17 cellular contexts compared by ENCODE assay signal in the genomic region with DNA sequence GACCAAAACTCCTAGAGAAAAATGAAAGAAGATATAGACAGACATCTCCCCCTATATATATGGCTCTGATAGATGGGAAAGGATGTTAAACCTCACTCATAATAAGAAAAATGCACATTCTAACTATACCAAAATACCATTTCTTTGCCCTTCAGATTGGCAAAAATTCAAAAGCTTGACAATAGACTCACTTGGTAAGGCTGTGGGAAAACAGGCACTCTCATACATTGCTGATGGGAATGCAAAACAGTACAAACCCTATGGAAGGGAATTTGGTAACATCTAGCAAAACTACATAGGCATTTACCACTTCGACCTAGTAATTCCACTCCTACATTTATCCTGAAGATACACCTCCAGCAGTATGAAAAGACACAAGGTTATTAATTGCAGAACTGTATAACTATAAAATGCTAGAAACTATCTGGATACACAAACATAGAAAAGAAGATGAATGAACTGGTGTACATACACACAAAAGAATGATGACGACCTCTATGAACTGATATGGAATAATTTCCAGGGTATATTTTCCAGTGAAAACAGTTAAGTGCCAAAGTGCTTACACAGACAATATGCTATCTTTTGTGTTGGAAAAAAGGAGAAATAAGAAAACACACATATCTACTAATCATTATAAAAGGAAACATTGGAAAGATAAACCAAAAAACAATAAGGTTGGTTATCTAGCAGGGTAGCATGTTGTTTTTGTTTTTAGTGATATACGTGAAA.
"Had no signal": no experiment of that assay in that cellular context is flagged by ENCODE, and none has a peak within 500 bp of the region (broad histone marks: within the 10 kb centered on the region; RNA-seq: fewer than 3 reads in every experiment).

No MANE protein-coding gene starts in this region.

- H3K36me3 ChIP-seq: cardiac muscle cell, esophagus muscularis mucosa, left lung, tibial artery had no signal

- H3K27ac ChIP-seq: cardiac muscle cell, esophagus muscularis mucosa, left lung, tibial artery had no signal

- H3K27me3 ChIP-seq: cardiac muscle cell, esophagus muscularis mucosa, left lung, tibial artery had no signal

- DNase-seq: activated CD4-positive, alpha-beta T cell treated with anti-CD3 and anti-CD28 coated beads for 36 hours; activated CD4-positive, alpha-beta T cell treated with anti-CD3 and anti-CD28 coated beads, Interleukin-2, amount 50 U/mL, for 48 hours; activated naive CD4-positive, alpha-beta T cell treated with Interleukin-2 at 50 U/mL for 16 hours; activated naive CD8-positive, alpha-beta T cell treated with anti-CD3 and anti-CD28 coated beads, Interleukin-2, amount 10 ng/mL, durations not matched to agents 7 days and 5 days; activated T-cell treated with anti-CD3 and anti-CD28 coated beads, Interleukin-2, amount 50 U/mL, for 48 hours; amniotic stem cell; effector memory CD4-positive, alpha-beta T cell; kidney glomerular epithelial cell; left lung; natural killer cell; right cardiac atrium; stimulated activated CD4-positive, alpha-beta T cell treated with anti-CD3 and anti-CD28 coated beads, Interleukin-12 subunit alpha, Interleukin-12 subunit beta, amount 100 ng/mL, for 4 hours; stimulated activated CD4-positive, alpha-beta T cell treated with anti-CD3 and anti-CD28 coated beads, Interleukin-4, amount 100 ng/mL, for 4 hours; T-helper 9 cell; tibial artery had no signal

- H3K4me3 ChIP-seq: cardiac muscle cell, esophagus muscularis mucosa, left lung, tibial artery had no signal

- ATAC-seq: activated CD4-positive, alpha-beta T cell treated with anti-CD3 and anti-CD28 coated beads for 36 hours; left lung; natural killer cell; right cardiac atrium had no signal

- H3K9me3 ChIP-seq: esophagus muscularis mucosa, left lung, tibial artery had no signal
